ENCODE assay signal across 14 cellular contexts in the genomic region with DNA sequence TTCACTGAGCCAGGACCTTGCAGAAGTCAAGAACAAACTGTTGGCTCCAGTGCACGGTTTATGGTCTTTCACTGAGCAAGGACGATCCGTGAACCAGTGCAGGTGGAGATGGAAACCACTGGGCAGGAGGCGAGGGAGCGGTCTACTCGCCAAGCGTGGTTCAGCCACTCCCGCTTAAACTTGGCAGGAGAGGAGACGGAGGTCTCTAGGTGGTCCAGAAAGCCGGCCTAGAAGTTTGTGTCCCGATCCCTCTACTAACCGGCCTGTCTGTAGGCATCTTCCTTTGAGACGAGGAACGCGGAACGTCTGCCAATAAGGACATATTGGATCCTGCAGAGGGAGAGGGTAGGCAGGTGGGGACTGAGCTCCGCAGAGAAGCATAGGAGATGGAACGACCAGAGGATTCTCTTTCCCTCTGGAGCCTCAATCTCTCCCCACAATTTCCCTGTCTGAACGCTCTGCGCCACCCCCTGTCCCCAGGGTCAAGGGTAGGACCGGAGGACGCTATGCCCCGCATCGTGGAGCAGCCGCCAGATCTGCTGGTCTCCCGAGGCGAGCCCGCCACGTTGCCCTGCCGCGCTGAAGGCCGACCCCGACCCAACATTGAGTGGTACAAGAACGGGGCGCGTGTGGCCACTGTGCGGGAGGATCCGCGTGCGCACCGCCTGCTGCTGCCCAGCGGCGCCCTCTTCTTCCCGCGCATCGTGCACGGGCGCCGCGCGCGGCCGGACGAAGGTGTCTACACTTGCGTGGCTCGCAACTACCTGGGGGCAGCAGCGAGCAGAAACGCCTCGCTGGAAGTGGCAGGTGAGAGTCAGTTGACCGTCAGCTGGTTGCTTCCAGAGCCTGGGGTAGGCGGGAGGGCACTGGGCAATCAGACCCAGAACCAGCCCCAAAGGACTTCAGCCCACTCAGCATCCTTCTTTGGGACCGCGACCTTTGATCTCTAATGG. TPM values are rescaled to one million over a fixed set of nuclear protein-coding genes. Genes with fewer than 3 reads are reported as not detected.
DNase-seq lines count a peak whose midpoint lies in the region; ATAC-seq and TF ChIP-seq lines count a peak whose summit lies in the region.
"Had no signal": no experiment of that assay in that cellular context is flagged by ENCODE, and none has a peak within 500 bp of the region (broad histone marks: within the 10 kb centered on the region; RNA-seq: fewer than 3 reads in every experiment).

No MANE protein-coding gene starts in this region.

- no peaks in the 10 kb centered on the region for H3K36me3 ChIP-seq in neural progenitor cell
- H3K36me3 ChIP-seq: thyroid gland had no signal

- H3K79me2 ChIP-seq in neural progenitor cell (ENCODE audit: low read depth): no peaks in the 10 kb centered on the region

- peaks cover 30% of the 10 kb centered on the region for H4K20me1 ChIP-seq in neural progenitor cell (ENCODE audit: low read depth)

- H3K4me1 Mint-ChIP-seq in activated CD4-positive, alpha-beta T cell treated with anti-CD3 and anti-CD28 coated beads, Interleukin-2, amount 10 ng/mL, durations not matched to agents 24 days and 14 days: peaks cover 6% of the 10 kb centered on the region
- H3K4me1 Mint-ChIP-seq in IgD-negative memory B cell (peaks cover 0 to 9% (median 7%) of the 10 kb centered on the region in 3 donors), neural progenitor cell (peaks cover 37% of the 10 kb centered on the region)
- H3K4me1 Mint-ChIP-seq in effector memory CD8-positive, alpha-beta T cell (ENCODE audit: low read depth in 2 of 2): peaks cover 17 to 19% of the 10 kb centered on the region in 2 donors

- H3K9ac ChIP-seq in neural progenitor cell: no peak overlapping the region

- peak; percentile 18 for TF ChIP-seq CTCF in neural progenitor cell (IDR thresholded peaks at IDR 0.05)
- no peak for TF ChIP-seq CTCF in GM10266 (IDR thresholded peaks at IDR 0.05; ENCODE audit: control insufficient read depth, insufficient read depth, low read depth, missing control alignments)

- H3K9me3 Mint-ChIP-seq in activated CD4-positive, alpha-beta T cell treated with anti-CD3 and anti-CD28 coated beads, Interleukin-2, amount 10 ng/mL, durations not matched to agents 24 days and 14 days: no peaks in the 10 kb centered on the region
- H3K9me3 Mint-ChIP-seq in IgD-negative memory B cell (peaks cover 0 to 2% (median 0%) of the 10 kb centered on the region in 3 donors), neural progenitor cell (no peaks in the 10 kb centered on the region)
- H3K9me3 Mint-ChIP-seq in effector memory CD8-positive, alpha-beta T cell: no peaks in the 10 kb centered on the region

- H3K4me3 Mint-ChIP-seq in activated CD4-positive, alpha-beta T cell treated with anti-CD3 and anti-CD28 coated beads, Interleukin-2, amount 10 ng/mL, durations not matched to agents 24 days and 14 days: peak overlapping the region; percentile 1
- H3K4me3 Mint-ChIP-seq in IgD-negative memory B cell (peak overlapping the region in 1 of 4 donors; percentile 52), neural progenitor cell (peak overlapping the region; percentile 53)
- peak overlapping the region; percentile 20 to 52 for H3K4me3 Mint-ChIP-seq in effector memory CD8-positive, alpha-beta T cell

- peaks cover 25% of the 10 kb centered on the region for H3F3A ChIP-seq in neural progenitor cell (ENCODE audit: low read depth)

- H3K27ac Mint-ChIP-seq in activated CD4-positive, alpha-beta T cell treated with anti-CD3 and anti-CD28 coated beads, Interleukin-2, amount 10 ng/mL, durations not matched to agents 24 days and 14 days: no peak overlapping the region
- H3K27ac Mint-ChIP-seq in IgD-negative memory B cell (peak overlapping the region in 2 of 3 donors; percentile 8 to 59), neural progenitor cell (no peak overlapping the region)
- H3K27ac Mint-ChIP-seq in effector memory CD8-positive, alpha-beta T cell: no peak overlapping the region

- intact Hi-C loops in activated CD4-positive, alpha-beta T cell treated with anti-CD3 and anti-CD28 coated beads, Interleukin-2, amount 10 ng/mL, durations not matched to agents 24 days and 14 days (cut with micrococcal nuclease): loop anchor here (5.0 kb wide), 1 partner anchor 1886 kb away; a partner anchor contains a TSS

- no peaks in the 10 kb centered on the region for H3K9me3 ChIP-seq in neural progenitor cell (ENCODE audit: low read depth)
- H3K9me3 ChIP-seq: mucosa of descending colon, thyroid gland had no signal

- H3K4me2 ChIP-seq in neural progenitor cell: peak overlapping the region; percentile 65
- H3K4me2 ChIP-seq: PC-9 had no signal

- peak overlapping the region; percentile 24 for H3K4me3 ChIP-seq in neural progenitor cell
- H3K4me3 ChIP-seq: mucosa of descending colon, PC-9, thyroid gland had no signal

- H3K36me3 Mint-ChIP-seq in activated CD4-positive, alpha-beta T cell treated with anti-CD3 and anti-CD28 coated beads, Interleukin-2, amount 10 ng/mL, durations not matched to agents 24 days and 14 days (ENCODE audit: low read depth): no peaks in the 10 kb centered on the region
- H3K36me3 Mint-ChIP-seq in IgD-negative memory B cell (no peaks in the 10 kb centered on the region), neural progenitor cell (no peaks in the 10 kb centered on the region)
- peaks cover 3% of the 10 kb centered on the region for H3K36me3 Mint-ChIP-seq in effector memory CD8-positive, alpha-beta T cell (ENCODE audit: insufficient read depth)

- no peak overlapping the region for H2AFZ ChIP-seq in neural progenitor cell (replicated peaks)
- H2AFZ ChIP-seq: PC-9 had no signal

- peaks cover 89% of the 10 kb centered on the region for H3K27me3 Mint-ChIP-seq in activated CD4-positive, alpha-beta T cell treated with anti-CD3 and anti-CD28 coated beads, Interleukin-2, amount 10 ng/mL, durations not matched to agents 24 days and 14 days
- H3K27me3 Mint-ChIP-seq in IgD-negative memory B cell (peaks cover 62% of the 10 kb centered on the region), neural progenitor cell (ENCODE audit: insufficient read depth, low read depth) (peaks cover 79% of the 10 kb centered on the region)
- H3K27me3 Mint-ChIP-seq in effector memory CD8-positive, alpha-beta T cell: peaks cover 78 to 94% of the 10 kb centered on the region in 2 donors

- H3K4me1 ChIP-seq in neural progenitor cell: peaks cover 37% of the 10 kb centered on the region

- no peak overlapping the region for H3K27ac ChIP-seq in neural progenitor cell
- H3K27ac ChIP-seq: PC-9, thyroid gland had no signal

- no peak for ATAC-seq in effector memory CD8-positive, alpha-beta T cell (replicated peaks)

- DNase-seq in activated CD4-positive, alpha-beta T cell treated with anti-CD3 and anti-CD28 coated beads, Interleukin-2, amount 10 ng/mL, durations not matched to agents 24 days and 14 days: no peak
- no peak for DNase-seq in activated CD4-positive, alpha-beta T cell treated with anti-CD3 and anti-CD28 coated beads, Interleukin-2, amount 50 U/mL, for 4 hours
- DNase-seq in effector memory CD8-positive, alpha-beta T cell: no peak
- DNase-seq in neural progenitor cell (ENCODE audit: low spot score): no peak
- DNase-seq in GM10266 (ENCODE audit: extremely low spot score): no peak
- DNase-seq in SHP77 (lab: John Stamatoyannopoulos, UW): no peak
- DNase-seq in glomerular visceral epithelial cell (ENCODE audit: extremely low spot score): no peak
- DNase-seq: DMS 273 treated with DMSO at 0.1 percent for 48 hours, PC-9 had no signal

- H3K27me3 ChIP-seq in neural progenitor cell: peaks cover 100% of the 10 kb centered on the region

RNA-seq across cellular contexts. Expression of a gene that starts 3.4 kb away (rescaled TPM):
- 6.5 and 7.7 TPM in 2 replicates for total RNA-seq in activated CD4-positive, alpha-beta T cell treated with anti-CD3 and anti-CD28 coated beads, Interleukin-2, amount 10 ng/mL, durations not matched to agents 24 days and 14 days
- not detected for polyA plus RNA-seq in IgD-negative memory B cell
- total RNA-seq in neural progenitor cell (ENCODE audit: low replicate concordance): 12.6 and 30.7 TPM in 2 replicates

RNA-seq across cellular contexts. Expression of a gene that starts 29.1 kb away (rescaled TPM):
- total RNA-seq in activated CD4-positive, alpha-beta T cell treated with anti-CD3 and anti-CD28 coated beads, Interleukin-2, amount 10 ng/mL, durations not matched to agents 24 days and 14 days: not detected in 2 replicates
- not detected for polyA plus RNA-seq in IgD-negative memory B cell
- not detected in 2 replicates for total RNA-seq in neural progenitor cell (ENCODE audit: low replicate concordance)
- total RNA-seq: PC-9 had no signal

RNA-seq across cellular contexts. Expression of a gene that starts 50.5 kb away (rescaled TPM):
- total RNA-seq in activated CD4-positive, alpha-beta T cell treated with anti-CD3 and anti-CD28 coated beads, Interleukin-2, amount 10 ng/mL, durations not matched to agents 24 days and 14 days: not detected in 2 replicates
- polyA plus RNA-seq in IgD-negative memory B cell: not detected
- total RNA-seq in neural progenitor cell (ENCODE audit: low replicate concordance): not detected in 2 replicates
- total RNA-seq: frontal cortex, mucosa of descending colon, PC-9, thyroid gland had no signal
- polyA plus RNA-seq: AG04450 had no signal

Comparison
In these comparisons a context has a peak if more than half of its experiments do, and no peak if none do; other contexts are left out.
1. H3K27ac Mint-ChIP-seq: peak in IgD-negative memory B cell (2 of 3); none in activated CD4-positive, alpha-beta T cell treated with anti-CD3 and anti-CD28 coated beads, Interleukin-2, amount 10 ng/mL, durations not matched to agents 24 days and 14 days (single experiment), effector memory CD8-positive, alpha-beta T cell (0 of 2) and neural progenitor cell (single experiment).